ENCODE assay signal across 17 cellular contexts in the genomic region with DNA sequence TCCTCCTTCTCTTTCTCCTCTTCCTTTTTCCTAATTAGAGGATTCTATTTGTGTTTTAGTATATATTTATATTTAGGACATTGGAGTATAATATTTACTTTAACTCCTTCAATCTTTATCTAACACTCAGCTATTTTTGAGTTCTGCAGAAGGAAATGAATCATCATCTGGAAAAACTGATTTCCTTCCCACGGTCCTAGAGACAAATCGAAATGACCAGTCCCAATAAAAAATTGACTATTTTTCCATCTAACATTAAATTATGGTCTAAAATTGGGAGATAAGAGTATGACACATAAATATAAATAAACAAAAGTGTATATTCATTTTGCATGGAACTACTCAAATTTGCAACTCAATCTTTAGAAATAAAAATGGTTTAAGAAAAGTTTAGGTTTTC.
DNase-seq lines count a peak whose midpoint lies in the region; ATAC-seq, FAIRE-seq and TF ChIP-seq lines count a peak whose summit lies in the region.
"Had no signal": no experiment of that assay in that cellular context is flagged by ENCODE, and none has a peak within 500 bp of the region (broad histone marks: within the 10 kb centered on the region; RNA-seq: fewer than 3 reads in every experiment).

No MANE protein-coding gene starts in this region.

- H3K27ac Mint-ChIP-seq in HFFc6 (peak overlapping the region; percentile 81), astrocyte (ENCODE audit: unreplicated experiment) (peak overlapping the region; percentile 85)
- H3K27ac Mint-ChIP-seq in activated CD8-positive, alpha-beta memory T cell treated with anti-CD3 and anti-CD28 coated beads, Interleukin-2, amount 10 ng/mL, durations not matched to agents 7 days and 5 days, result no peak overlapping the region
- H3K27ac Mint-ChIP-seq: stimulated activated naive CD8-positive, alpha-beta T cell treated with anti-CD3 and anti-CD28 coated beads, Interleukin-15, Interleukin-2, amounts not matched to agents 100 ng/mL and 50 ng/mL, for 24 hours had no signal

- no peak overlapping the region for H2AFZ ChIP-seq in astrocyte (ENCODE audit: low read depth, low read length)

- H3K36me3 Mint-ChIP-seq in HFFc6 (ENCODE audit: low read depth), result peaks cover 10% of the 10 kb centered on the region
- no peaks in the 10 kb centered on the region for H3K36me3 Mint-ChIP-seq in astrocyte (ENCODE audit: low read depth, unreplicated experiment)
- H3K36me3 Mint-ChIP-seq in activated CD8-positive, alpha-beta memory T cell treated with anti-CD3 and anti-CD28 coated beads, Interleukin-2, amount 10 ng/mL, durations not matched to agents 7 days and 5 days, result peaks cover 4% of the 10 kb centered on the region

- H3K36me3 ChIP-seq in astrocyte (ENCODE audit: insufficient read depth, low read length), result no peaks in the 10 kb centered on the region
- H3K36me3 ChIP-seq in effector memory CD4-positive, alpha-beta T cell (ENCODE audit: control insufficient read depth, insufficient read depth, low read length), result no peaks in the 10 kb centered on the region
- no peaks in the 10 kb centered on the region for H3K36me3 ChIP-seq in mucosa of descending colon (ENCODE audit: low read depth)

- H3K27me3 Mint-ChIP-seq in HFFc6 (ENCODE audit: insufficient read depth), result no peaks in the 10 kb centered on the region
- H3K27me3 Mint-ChIP-seq in astrocyte (ENCODE audit: low read depth, unreplicated experiment), result no peaks in the 10 kb centered on the region
- no peaks in the 10 kb centered on the region for H3K27me3 Mint-ChIP-seq in activated CD8-positive, alpha-beta memory T cell treated with anti-CD3 and anti-CD28 coated beads, Interleukin-2, amount 10 ng/mL, durations not matched to agents 7 days and 5 days
- H3K27me3 Mint-ChIP-seq: stimulated activated naive CD8-positive, alpha-beta T cell treated with anti-CD3 and anti-CD28 coated beads, Interleukin-15, Interleukin-2, amounts not matched to agents 100 ng/mL and 50 ng/mL, for 24 hours had no signal

- H4K20me1 ChIP-seq in astrocyte (ENCODE audit: insufficient read depth, low read length), result no peaks in the 10 kb centered on the region

- no peaks in the 10 kb centered on the region for H3K9me3 Mint-ChIP-seq in HFFc6
- H3K9me3 Mint-ChIP-seq in astrocyte (ENCODE audit: unreplicated experiment), result no peaks in the 10 kb centered on the region
- H3K9me3 Mint-ChIP-seq in activated CD8-positive, alpha-beta memory T cell treated with anti-CD3 and anti-CD28 coated beads, Interleukin-2, amount 10 ng/mL, durations not matched to agents 7 days and 5 days (ENCODE audit: low read depth), result no peaks in the 10 kb centered on the region
- H3K9me3 Mint-ChIP-seq: stimulated activated naive CD8-positive, alpha-beta T cell treated with anti-CD3 and anti-CD28 coated beads, Interleukin-15, Interleukin-2, amounts not matched to agents 100 ng/mL and 50 ng/mL, for 24 hours had no signal

- H3K4me3 Mint-ChIP-seq in HFFc6, result peak overlapping the region; percentile 65
- no peak overlapping the region for H3K4me3 Mint-ChIP-seq in astrocyte (ENCODE audit: unreplicated experiment)
- no peak overlapping the region for H3K4me3 Mint-ChIP-seq in activated CD8-positive, alpha-beta memory T cell treated with anti-CD3 and anti-CD28 coated beads, Interleukin-2, amount 10 ng/mL, durations not matched to agents 7 days and 5 days
- H3K4me3 Mint-ChIP-seq: stimulated activated naive CD8-positive, alpha-beta T cell treated with anti-CD3 and anti-CD28 coated beads, Interleukin-15, Interleukin-2, amounts not matched to agents 100 ng/mL and 50 ng/mL, for 24 hours had no signal

- no peaks in the 10 kb centered on the region for H3K79me2 ChIP-seq in astrocyte (ENCODE audit: insufficient read depth, low read length)

- no peak for FAIRE-seq in astrocyte (lab: Jason Lieb, UNC)

- intact Hi-C loops in mucosa of descending colon (cut with DNase I, micrococcal nuclease), result no loop called here

- H3K27ac ChIP-seq in astrocyte (ENCODE audit: low read depth, low read length), result peak overlapping the region; percentile 97
- no peak overlapping the region for H3K27ac ChIP-seq in effector memory CD4-positive, alpha-beta T cell (ENCODE audit: insufficient read depth, low read length, poor library complexity, severe bottlenecking)

- H3K4me2 ChIP-seq in astrocyte (ENCODE audit: low read length), result peak overlapping the region; percentile 64

- peaks cover 78% of the 10 kb centered on the region for H3K4me1 Mint-ChIP-seq in HFFc6 (ENCODE audit: low read depth)
- peaks cover 28% of the 10 kb centered on the region for H3K4me1 Mint-ChIP-seq in astrocyte (ENCODE audit: low read depth, unreplicated experiment)
- peaks cover 11% of the 10 kb centered on the region for H3K4me1 Mint-ChIP-seq in activated CD8-positive, alpha-beta memory T cell treated with anti-CD3 and anti-CD28 coated beads, Interleukin-2, amount 10 ng/mL, durations not matched to agents 7 days and 5 days

- H3K9me3 ChIP-seq in astrocyte (ENCODE audit: insufficient read depth, low read depth, low read length), result no peaks in the 10 kb centered on the region
- no peaks in the 10 kb centered on the region for H3K9me3 ChIP-seq in effector memory CD4-positive, alpha-beta T cell (ENCODE audit: control insufficient read depth, low read length)
- H3K9me3 ChIP-seq in mucosa of descending colon, result no peaks in the 10 kb centered on the region
- H3K9me3 ChIP-seq: Caco-2 had no signal

- no peaks in the 10 kb centered on the region for H3K27me3 ChIP-seq in astrocyte (ENCODE audit: insufficient read depth, low read length)
- H3K27me3 ChIP-seq in effector memory CD4-positive, alpha-beta T cell (replicated peaks; ENCODE audit: control insufficient read depth, insufficient read depth, low read length, poor library complexity, severe bottlenecking), result no peaks in the 10 kb centered on the region

- H3K9ac ChIP-seq in astrocyte (ENCODE audit: low read length), result peak overlapping the region; percentile 79

- ATAC-seq in activated CD8-positive, alpha-beta memory T cell treated with anti-CD3 and anti-CD28 coated beads, Interleukin-2, amount 10 ng/mL, durations not matched to agents 7 days and 5 days, result no peak
- ATAC-seq in mucosa of descending colon, result no peak

- CTCF ChIA-PET in activated CD8-positive, alpha-beta memory T cell treated with anti-CD3 and anti-CD28 coated beads, Interleukin-2, amount 10 ng/mL, durations not matched to agents 7 days and 5 days (lab: Charles Lee), result no interaction called here

- peak overlapping the region; percentile 10 for H3K4me3 ChIP-seq in astrocyte (ENCODE audit: insufficient read depth, low read depth, low read length)
- no peak overlapping the region for H3K4me3 ChIP-seq in fibroblast of the aortic adventitia (ENCODE audit: low read depth, low read length)
- H3K4me3 ChIP-seq in effector memory CD4-positive, alpha-beta T cell (ENCODE audit: insufficient read depth, low read depth, low read length, poor library complexity, severe bottlenecking), result no peak overlapping the region
- H3K4me3 ChIP-seq in mucosa of descending colon, result no peak overlapping the region

- H3K4me1 ChIP-seq in astrocyte (ENCODE audit: insufficient read depth, low read length) (peaks cover 26% of the 10 kb centered on the region), mucosa of descending colon (ENCODE audit: low read depth) (no peaks in the 10 kb centered on the region)
- H3K4me1 ChIP-seq in effector memory CD4-positive, alpha-beta T cell (ENCODE audit: control insufficient read depth, insufficient read depth, low read length, poor library complexity, severe bottlenecking), result no peaks in the 10 kb centered on the region

- TF ChIP-seq CTCF in HFFc6 (IDR thresholded peaks at IDR 0.05) (no peak), astrocyte (IDR thresholded peaks at IDR 0.05; ENCODE audit: insufficient read depth, low read depth, low read length) (no peak), fibroblast of the aortic adventitia (IDR thresholded peaks at IDR 0.05; ENCODE audit: insufficient read depth, low read length) (no peak), GM20000 (IDR thresholded peaks at IDR 0.05; ENCODE audit: extremely low read depth, missing control alignments) (no peak), mucosa of descending colon (IDR thresholded peaks at IDR 0.05) (no peak)

- DNase-seq in A172 (ENCODE audit: low spot score), result peak; percentile 52
- peak; percentile 63 for DNase-seq in HFFc6
- peak; percentile 71 for DNase-seq in astrocyte (ENCODE audit: low read depth)
- peak; percentile 74 for DNase-seq in fibroblast of the aortic adventitia (ENCODE audit: low read depth)
- no peak for DNase-seq in GM20000 (ENCODE audit: low spot score)
- DNase-seq in effector memory CD4-positive, alpha-beta T cell, result no peak
- no peak for DNase-seq in activated CD8-positive, alpha-beta memory T cell treated with anti-CD3 and anti-CD28 coated beads, Interleukin-2, amount 10 ng/mL, durations not matched to agents 7 days and 5 days
- no peak for DNase-seq in mucosa of descending colon
- DNase-seq: activated CD4-positive, CD25-positive, alpha-beta regulatory T cell treated with anti-CD3 and anti-CD28 coated beads, Interleukin-2, amount 50 U/mL, for 72 hours; activated CD8-positive, alpha-beta memory T cell treated with anti-CD3 and anti-CD28 coated beads, Interleukin-2, amount 50 U/mL, for 4 hours; activated naive CD4-positive, alpha-beta T cell; Caco-2; GDM1; NCI-H1417 treated with DMSO at 0.1 percent for 48 hours; SHP77; stimulated activated CD4-positive, alpha-beta T cell treated with anti-CD3 and anti-CD28 coated beads, Interleukin-12 subunit alpha, Interleukin-12 subunit beta, amount 100 ng/mL, for 4 hours had no signal

Comparison
In these comparisons a context has a peak if more than half of its experiments do, and no peak if none do; other contexts are left out.
1. DNase-seq: peak in A172 (single experiment), HFFc6 (single experiment), astrocyte (single experiment) and fibroblast of the aortic adventitia (single experiment); none in GM20000 (single experiment), effector memory CD4-positive, alpha-beta T cell (0 of 3), activated CD8-positive, alpha-beta memory T cell treated with anti-CD3 and anti-CD28 coated beads, Interleukin-2, amount 10 ng/mL, durations not matched to agents 7 days and 5 days (single experiment) and mucosa of descending colon (0 of 3).